22 cellular contexts compared by ENCODE assay signal in genomic region chr2:36318547-36318946, GRCh38. TPM values are rescaled to one million over a fixed set of nuclear protein-coding genes. Genes with fewer than 3 reads are reported as not detected.
DNase-seq lines count a peak whose midpoint lies in the region; ATAC-seq and TF ChIP-seq lines count a peak whose summit lies in the region.
"Had no signal": no experiment of that assay in that cellular context is flagged by ENCODE, and none has a peak within 500 bp of the region (broad histone marks: within the 10 kb centered on the region; RNA-seq: fewer than 3 reads in every experiment).

No MANE protein-coding gene starts in this region.

- H3K79me2 ChIP-seq in OCI-LY3 (ENCODE audit: low read length): no peaks in the 10 kb centered on the region
- H3K79me2 ChIP-seq: hepatocyte had no signal

- no peak overlapping the region for H3K27ac Mint-ChIP-seq in endodermal cell
- H3K27ac Mint-ChIP-seq: activated B cell treated with CpG ODN at 0.5 μM for 24 hours; dendritic cell treated with granulocyte-macrophage colony-stimulating factor and Interleukin-4, amounts not matched to agents 40 ng/mL and 50 ng/mL, for 4 days had no signal

- H3K4me2 ChIP-seq in OCI-LY3 (ENCODE audit: low read length): no peak overlapping the region
- H3K4me2 ChIP-seq: hepatocyte had no signal

- H3K27me3 Mint-ChIP-seq in endodermal cell (ENCODE audit: insufficient read depth): peaks cover 1% of the 10 kb centered on the region
- H3K27me3 Mint-ChIP-seq: dendritic cell treated with granulocyte-macrophage colony-stimulating factor and Interleukin-4, amounts not matched to agents 40 ng/mL and 50 ng/mL, for 4 days had no signal

- no peak overlapping the region for H3K27ac ChIP-seq in left ventricle myocardium inferior (replicated peaks)
- no peak overlapping the region for H3K27ac ChIP-seq in OCI-LY3 (ENCODE audit: low read length)
- no peak overlapping the region for H3K27ac ChIP-seq in endodermal cell (ENCODE audit: low read depth, low read length)
- H3K27ac ChIP-seq: ascending aorta, hepatocyte, tibial artery had no signal

- H3K36me3 ChIP-seq in left ventricle myocardium inferior: no peaks in the 10 kb centered on the region
- H3K36me3 ChIP-seq in OCI-LY3 (replicated peaks; ENCODE audit: low read depth, low read length): no peaks in the 10 kb centered on the region
- no peaks in the 10 kb centered on the region for H3K36me3 ChIP-seq in endodermal cell (ENCODE audit: control insufficient read depth, insufficient read depth, low read length)
- H3K36me3 ChIP-seq: ascending aorta, tibial artery had no signal

- no peak overlapping the region for H3K4me3 Mint-ChIP-seq in endodermal cell
- H3K4me3 Mint-ChIP-seq: activated B cell treated with CpG ODN at 0.5 μM for 24 hours; dendritic cell treated with granulocyte-macrophage colony-stimulating factor and Interleukin-4, amounts not matched to agents 40 ng/mL and 50 ng/mL, for 4 days had no signal

- H3K27me3 ChIP-seq in left ventricle myocardium inferior (ENCODE audit: low read depth) (no peaks in the 10 kb centered on the region), OCI-LY3 (ENCODE audit: low read depth, low read length) (0 out of 2 replicates have a peak, but pooled peaks cover 3% of the 10 kb centered on the region), endodermal cell (ENCODE audit: control insufficient read depth, insufficient read depth, low read length, poor library complexity, severe bottlenecking) (no peaks in the 10 kb centered on the region)
- H3K27me3 ChIP-seq: ascending aorta, hepatocyte had no signal

- H3K4me1 Mint-ChIP-seq in endodermal cell: no peaks in the 10 kb centered on the region
- H3K4me1 Mint-ChIP-seq: activated B cell treated with CpG ODN at 0.5 μM for 24 hours had no signal

- peaks cover 45% of the 10 kb centered on the region for H3K9me3 Mint-ChIP-seq in endodermal cell

- H4K20me1 ChIP-seq in OCI-LY3 (ENCODE audit: insufficient read depth, low read length): no peaks in the 10 kb centered on the region

- no peak for ATAC-seq in left ventricle myocardium superior
- no peak for ATAC-seq in GM21528 (IDR thresholded peaks at IDR 0.05; ENCODE audit: low FRiP score, unreplicated experiment)
- ATAC-seq: esophagus mucosa, mucosa of descending colon had no signal

- H3K4me3 ChIP-seq in left ventricle myocardium inferior: no peak overlapping the region
- no peak overlapping the region for H3K4me3 ChIP-seq in OCI-LY3 (ENCODE audit: low read length)
- no peak overlapping the region for H3K4me3 ChIP-seq in endodermal cell (ENCODE audit: low read length)
- H3K4me3 ChIP-seq: ascending aorta, hepatocyte, mucosa of descending colon, tibial artery had no signal

- DNase-seq in left ventricle myocardium inferior (no peak), left ventricle myocardium superior (no peak), endodermal cell (no peak), NCI-H2196 treated with DMSO at 0.1 percent for 48 hours (lab: John Stamatoyannopoulos, UW; ENCODE audit: unreplicated experiment) (no peak), NCI-H1417 (lab: John Stamatoyannopoulos, UW) (no peak)
- no peak for DNase-seq in activated CD4-positive, alpha-beta T cell treated with anti-CD3 and anti-CD28 coated beads for 4 hours
- DNase-seq: activated B cell treated with CpG ODN at 0.5 μM for 24 hours; activated effector memory CD4-positive, alpha-beta T cell treated with anti-CD3 and anti-CD28 coated beads, Interleukin-2, amount 50 U/mL, for 16 hours; kidney glomerular epithelial cell; NCI-H2081 treated with DMSO at 0.1 percent for 48 hours; NCI-H69; RPMI8226; stimulated activated CD4-positive, alpha-beta T cell treated with anti-CD3 and anti-CD28 coated beads, Interleukin-4, amount 100 ng/mL, for 24 hours; T-helper 1 cell; tibial artery had no signal

- TF ChIP-seq CTCF in left ventricle myocardium inferior (IDR thresholded peaks at IDR 0.05; ENCODE audit: borderline replicate concordance) (peak; percentile 11), OCI-LY3 (IDR thresholded peaks at IDR 0.05; ENCODE audit: low read depth, low read length) (peak; percentile 23; the same call in 1 of the 2 replicates), endodermal cell (conservative IDR thresholded peaks at IDR 0.05) (peak; percentile 43)

- intact Hi-C loops in left ventricle myocardium inferior (cut with micrococcal nuclease) (no loop called here), left ventricle myocardium superior (cut with micrococcal nuclease) (no loop called here)

- peaks cover 5% of the 10 kb centered on the region for H3K36me3 Mint-ChIP-seq in endodermal cell (ENCODE audit: low read depth)

- no peak overlapping the region for H3K9ac ChIP-seq in OCI-LY3 (ENCODE audit: low read length)
- H3K9ac ChIP-seq in endodermal cell (ENCODE audit: extremely low read depth, low read length, poor library complexity, severe bottlenecking): no peak overlapping the region

- 100% methylated on average over 1 of the region's 1 CpG; no CpG with 5 or more reads in 1 of the 2 experiments for WGBS in endodermal cell (ENCODE audit: insufficient coverage in 1 of 2, insufficient read length in 1 of 2), 2 experiments

- no peak overlapping the region for H2AFZ ChIP-seq in OCI-LY3 (ENCODE audit: low read depth, low read length)
- H2AFZ ChIP-seq: hepatocyte had no signal

- H3K9me3 ChIP-seq in left ventricle myocardium inferior (replicated peaks) (peaks cover 3% of the 10 kb centered on the region), OCI-LY3 (ENCODE audit: insufficient read depth, low read length) (no peaks in the 10 kb centered on the region), endodermal cell (ENCODE audit: control insufficient read depth, low read length) (peaks cover 25% of the 10 kb centered on the region)
- H3K9me3 ChIP-seq: ascending aorta, mucosa of descending colon, tibial artery had no signal

- H3K4me1 ChIP-seq in left ventricle myocardium inferior (peaks cover 4% of the 10 kb centered on the region), OCI-LY3 (ENCODE audit: low read length) (no peaks in the 10 kb centered on the region), endodermal cell (ENCODE audit: control insufficient read depth, insufficient read depth, low read length) (no peaks in the 10 kb centered on the region)
- H3K4me1 ChIP-seq: ascending aorta, tibial artery had no signal

RNA-seq across cellular contexts. Expression of gene CRIM1, which starts 37.0 kb away (rescaled TPM):
- total RNA-seq in left ventricle myocardium inferior: 45.6 TPM
- 26.0 TPM for total RNA-seq in left ventricle myocardium superior
- 10 to 100 TPM; 26.7 to 26.9 TPM for total RNA-seq in endodermal cell
- polyA plus RNA-seq in endodermal cell (2013, experiment 1 of 2): 14.9 TPM
- polyA plus RNA-seq in endodermal cell (2013, experiment 2 of 2): 15.4 TPM
